ENCODE assay signal across 21 cellular contexts in genomic region chr14:102162488-102162887, GRCh38.
"Had no signal": no experiment of that assay in that cellular context is flagged by ENCODE, and none has a peak within 500 bp of the region (broad histone marks: within the 10 kb centered on the region; RNA-seq: fewer than 3 reads in every experiment).

No MANE protein-coding gene starts in this region.

- H3K9me3 ChIP-seq: esophagus squamous epithelium, right lobe of liver, tibial artery had no signal

- DNase-seq: effector memory CD4-positive, alpha-beta T cell; erythroblast; esophagus squamous epithelium; hypothalamus; immature natural killer cell; islet precursor cell; kidney glomerular epithelial cell; natural killer cell; right lobe of liver; small intestine; stimulated activated CD4-positive, alpha-beta T cell treated with anti-CD3 and anti-CD28 coated beads, Interleukin-15, amount 100 ng/mL, for 24 hours; stimulated activated CD4-positive, alpha-beta T cell treated with anti-CD3 and anti-CD28 coated beads, Interleukin-2, amount 100 ng/mL, for 48 hours; stimulated activated naive CD4-positive, alpha-beta T cell; stimulated activated naive CD8-positive, alpha-beta T cell treated with anti-CD3 and anti-CD28 coated beads, Interleukin-15, amount 100 ng/mL, for 72 hours; tibial artery had no signal

- ATAC-seq: natural killer cell; stimulated activated naive CD8-positive, alpha-beta T cell treated with anti-CD3 and anti-CD28 coated beads, Interleukin-15, amount 100 ng/mL, for 72 hours had no signal

- H3K27me3 ChIP-seq: esophagus squamous epithelium, right lobe of liver, tibial artery had no signal

- H3K9me3 Mint-ChIP-seq: immature natural killer cell; memory B cell; natural killer cell; neural crest cell; stimulated activated naive CD8-positive, alpha-beta T cell treated with anti-CD3 and anti-CD28 coated beads, Interleukin-15, amount 100 ng/mL, for 72 hours had no signal

- H3K27ac ChIP-seq: esophagus squamous epithelium, parathyroid adenoma, right lobe of liver, tibial artery had no signal

- H3K4me3 ChIP-seq: esophagus squamous epithelium, lung, right lobe of liver, tibial artery had no signal

- H3K27ac Mint-ChIP-seq: immature natural killer cell; memory B cell; natural killer cell; progenitor cell of endocrine pancreas; stimulated activated naive CD8-positive, alpha-beta T cell treated with anti-CD3 and anti-CD28 coated beads, Interleukin-15, amount 100 ng/mL, for 72 hours; type B pancreatic cell had no signal

- H3K27me3 Mint-ChIP-seq: memory B cell; progenitor cell of endocrine pancreas; stimulated activated naive CD8-positive, alpha-beta T cell treated with anti-CD3 and anti-CD28 coated beads, Interleukin-15, amount 100 ng/mL, for 72 hours; type B pancreatic cell had no signal

- H3K4me1 ChIP-seq: right lobe of liver had no signal

- H3K4me3 Mint-ChIP-seq: immature natural killer cell; memory B cell; natural killer cell; neural crest cell; stimulated activated naive CD8-positive, alpha-beta T cell treated with anti-CD3 and anti-CD28 coated beads, Interleukin-15, amount 100 ng/mL, for 72 hours; type B pancreatic cell had no signal

- H3K9ac ChIP-seq: parathyroid adenoma had no signal

- H3K36me3 ChIP-seq: right lobe of liver had no signal

- H3K36me3 Mint-ChIP-seq: natural killer cell had no signal
